ENCODE assay signal across 24 cellular contexts in genomic region chr16:69662901-69663300, GRCh38.
"Had no signal": no experiment of that assay in that cellular context is flagged by ENCODE, and none has a peak within 500 bp of the region (broad histone marks: within the 10 kb centered on the region; RNA-seq: fewer than 3 reads in every experiment).

No MANE protein-coding gene starts in this region.

- H3K4me2 ChIP-seq: neural progenitor cell, smooth muscle cell had no signal

- H3K36me3 ChIP-seq: neural progenitor cell, ovary had no signal

- H3K4me3 ChIP-seq: left ventricle myocardium inferior, lower lobe of right lung, neural progenitor cell, ovary, smooth muscle cell, suprapubic skin, thyroid gland had no signal

- H3K27me3 ChIP-seq: foreskin keratinocyte, neural progenitor cell, ovary, suprapubic skin, thyroid gland had no signal

- H3K27ac Mint-ChIP-seq: memory B cell; natural killer cell treated with Interleukin-12 subunit alpha and Interleukin-12 subunit beta and Interleukin-15 and Interleukin-18, amount 100 ng/mL, for 72 hours; neural progenitor cell; stimulated activated effector memory CD8-positive, alpha-beta T cell treated with anti-CD3 and anti-CD28 coated beads, Interleukin-12 subunit alpha, Interleukin-12 subunit beta, amount 100 ng/mL, for 72 hours; type B pancreatic cell had no signal

- H3K9me3 ChIP-seq: left ventricle myocardium inferior, lower lobe of right lung, ovary, suprapubic skin, thyroid gland had no signal

- H3K4me3 Mint-ChIP-seq: effector memory CD8-positive, alpha-beta T cell; immature natural killer cell; memory B cell; natural killer cell treated with Interleukin-12 subunit alpha and Interleukin-12 subunit beta and Interleukin-15 and Interleukin-18, amount 100 ng/mL, for 72 hours; neural progenitor cell; stimulated activated effector memory CD8-positive, alpha-beta T cell treated with anti-CD3 and anti-CD28 coated beads, Interleukin-12 subunit alpha, Interleukin-12 subunit beta, amount 100 ng/mL, for 72 hours; type B pancreatic cell had no signal

- DNase-seq: cortex of kidney; effector memory CD8-positive, alpha-beta T cell; erythroblast; foreskin keratinocyte; immature natural killer cell; left ventricle myocardium inferior; lower lobe of right lung; midbrain; nucleus accumbens; ovary; right cardiac atrium; stimulated activated CD4-positive, alpha-beta T cell treated with anti-CD3 and anti-CD28 coated beads, Interleukin-4, amount 100 ng/mL, for 1 hour; stimulated activated CD8-positive, alpha-beta memory T cell treated with anti-CD3 and anti-CD28 coated beads, Interleukin-4, amount 100 ng/mL, for 48 hours; stimulated activated naive CD8-positive, alpha-beta T cell treated with anti-CD3 and anti-CD28 coated beads, Interleukin-15, Interleukin-2, amounts not matched to agents 100 U/mL and 50 U/mL, for 24 hours; thyroid gland had no signal

- H3K4me1 Mint-ChIP-seq: memory B cell; neural progenitor cell; stimulated activated effector memory CD8-positive, alpha-beta T cell treated with anti-CD3 and anti-CD28 coated beads, Interleukin-12 subunit alpha, Interleukin-12 subunit beta, amount 100 ng/mL, for 72 hours had no signal

- H3K27ac ChIP-seq: foreskin keratinocyte, left ventricle myocardium inferior, lower lobe of right lung, neural progenitor cell, ovary, suprapubic skin had no signal

- H2AFZ ChIP-seq: neural progenitor cell had no signal

- FAIRE-seq: keratinocyte, urothelium cell line had no signal

- H3K9me3 Mint-ChIP-seq: effector memory CD8-positive, alpha-beta T cell; immature natural killer cell; memory B cell; natural killer cell treated with Interleukin-12 subunit alpha and Interleukin-12 subunit beta and Interleukin-15 and Interleukin-18, amount 100 ng/mL, for 72 hours; neural progenitor cell; stimulated activated effector memory CD8-positive, alpha-beta T cell treated with anti-CD3 and anti-CD28 coated beads, Interleukin-12 subunit alpha, Interleukin-12 subunit beta, amount 100 ng/mL, for 72 hours; type B pancreatic cell had no signal

- H3K27me3 Mint-ChIP-seq: effector memory CD8-positive, alpha-beta T cell; memory B cell; natural killer cell treated with Interleukin-12 subunit alpha and Interleukin-12 subunit beta and Interleukin-15 and Interleukin-18, amount 100 ng/mL, for 72 hours; type B pancreatic cell had no signal

- ATAC-seq: effector memory CD8-positive, alpha-beta T cell; foreskin keratinocyte; lower lobe of right lung; natural killer cell treated with Interleukin-12 subunit alpha and Interleukin-12 subunit beta and Interleukin-15 and Interleukin-18, amount 100 ng/mL, for 72 hours; right cardiac atrium; stimulated activated effector memory CD8-positive, alpha-beta T cell treated with anti-CD3 and anti-CD28 coated beads, Interleukin-12 subunit alpha, Interleukin-12 subunit beta, amount 100 ng/mL, for 72 hours; stimulated activated naive CD8-positive, alpha-beta T cell treated with anti-CD3 and anti-CD28 coated beads, Interleukin-15, Interleukin-2, amounts not matched to agents 100 U/mL and 50 U/mL, for 24 hours had no signal

- H3K9ac ChIP-seq: neural progenitor cell had no signal

- H3K4me1 ChIP-seq: foreskin keratinocyte, left ventricle myocardium inferior, lower lobe of right lung, neural progenitor cell, suprapubic skin, thyroid gland had no signal
